ENCODE assay signal across 8 cellular contexts in genomic region chr4:152535236-152535902, GRCh38. TPM values are rescaled to one million over a fixed set of nuclear protein-coding genes. Genes with fewer than 3 reads are reported as not detected.
DNase-seq lines count a peak whose midpoint lies in the region; ATAC-seq, FAIRE-seq and TF ChIP-seq lines count a peak whose summit lies in the region.

No MANE protein-coding gene starts in this region.

- 0 to 1% methylated on average over 18 to 31 of the region's 70 CpGs for WGBS in lower leg skin, 2 donors

- no TSS peak for BruUV-seq in Panc1 (replicated peaks; lab: Mats Ljungman, UMichigan)

- no peak for TF ChIP-seq POLR2A in lower leg skin (IDR thresholded peaks at IDR 0.05)

- intact Hi-C loops in Panc1 (cut with micrococcal nuclease; ENCODE audit: unreplicated experiment) (no loop called here), lower leg skin (cut with DNase I; ENCODE audit: low total_unique reads) (no loop called here), tibial artery (cut with DNase I; ENCODE audit: low total_unique reads) (no loop called here)

- peak overlapping the region; percentile 85 to 93 for H3K4me3 ChIP-seq in Panc1 (ENCODE audit: low read depth in 2 of 2, low read length in 2 of 2)
- peak overlapping the region; percentile 77 for H3K4me3 ChIP-seq in bronchial epithelial cell (ENCODE audit: low read depth, low read length)
- peak overlapping the region; percentile 99 for H3K4me3 ChIP-seq in lower leg skin (ENCODE audit: low read depth, poor library complexity, severe bottlenecking)
- peak overlapping the region; percentile 73 to 80 for H3K4me3 ChIP-seq in tibial artery

- ATAC-seq in GM18517 (IDR thresholded peaks at IDR 0.05; ENCODE audit: unreplicated experiment), result peak; percentile 11
- peak; percentile 4 for ATAC-seq in HG02623 (IDR thresholded peaks at IDR 0.05; ENCODE audit: unreplicated experiment)
- ATAC-seq in Panc1, result peak; percentile 43

- TF ChIP-seq CTCF in Panc1 (IDR thresholded peaks at IDR 0.05), result no peak
- TF ChIP-seq CTCF in bronchial epithelial cell (IDR thresholded peaks at IDR 0.05; ENCODE audit: insufficient read depth, low read length, severe bottlenecking), result no peak
- TF ChIP-seq CTCF in lower leg skin (IDR thresholded peaks at IDR 0.05), result no peak
- no peak for TF ChIP-seq CTCF in tibial artery (IDR thresholded peaks at IDR 0.05)

- H3K27me3 ChIP-seq in Panc1 (ENCODE audit: control insufficient read depth, insufficient read depth, low read length) (no peaks in the 10 kb centered on the region), bronchial epithelial cell (ENCODE audit: control insufficient read depth, insufficient read depth, low read length) (no peaks in the 10 kb centered on the region), tibial artery (no peaks in the 10 kb centered on the region)

- POLR2A ChIA-PET in Panc1 (lab: Charles Lee), result no interaction called here

- FAIRE-seq in bronchial epithelial cell (lab: Jason Lieb, UNC), result no peak

- peak overlapping the region; percentile 68; the same call in 1 of the 2 replicates for H3K27ac ChIP-seq in Panc1 (ENCODE audit: low read length)
- H3K27ac ChIP-seq in tibial artery, result peak overlapping the region; percentile 87 to 92

- DNase-seq in Panc1 (ENCODE audit: low read depth, low spot score) (no peak), bronchial epithelial cell (ENCODE audit: low read depth) (no peak), lower leg skin (ENCODE audit: low spot score in 2 of 2) (no peak), tibial artery (peak in 1 of 2 donors; percentile 68), cerebellar nuclear complex (lab: John Stamatoyannopoulos, UW) (no peak), NCI-H82 (lab: John Stamatoyannopoulos, UW) (no peak)

- peaks cover 6% of the 10 kb centered on the region; the same call in 1 of the 2 replicates for H3K36me3 ChIP-seq in Panc1 (ENCODE audit: control insufficient read depth, insufficient read depth, low read length)
- peaks cover 7% of the 10 kb centered on the region for H3K36me3 ChIP-seq in bronchial epithelial cell (ENCODE audit: control insufficient read depth, insufficient read depth, low read length)
- H3K36me3 ChIP-seq in tibial artery, result peaks cover 0 to 11% (median 6%) of the 10 kb centered on the region in 3 donors

- H3K9me3 ChIP-seq in Panc1 (ENCODE audit: control insufficient read depth, insufficient read depth, low read depth, low read length) (no peaks in the 10 kb centered on the region), tibial artery (peaks cover 0 to 3% (median 0%) of the 10 kb centered on the region in 3 donors)

- in situ Hi-C loops in Panc1 (cut with HindIII; ENCODE audit: low pct_unique_long_range_greater_than_20kb, low sequenced_read_pairs), result no loop called here

- H3K4me1 ChIP-seq in Panc1 (ENCODE audit: control insufficient read depth, insufficient read depth, low read length) (peaks cover 9% of the 10 kb centered on the region), tibial artery (peaks cover 0 to 46% (median 31%) of the 10 kb centered on the region in 4 donors)

- CTCF ChIA-PET in Panc1 (lab: Charles Lee), result no interaction called here

RNA-seq across cellular contexts. Expression of gene FBXW7, which starts 0.5 kb away (rescaled TPM):
- total RNA-seq in Panc1 (2021; ENCODE audit: unreplicated experiment) (16.2 TPM), bronchial epithelial cell (104 and 145 TPM in 2 replicates), lower leg skin (100 to 1,000 TPM in 3 of 4 donors, 10 to 100 TPM in 1; 76.4 to 199 (median 103) TPM)
- 7.5 TPM for polyA plus RNA-seq in Panc1 (2012; ENCODE audit: insufficient read length)
